Comparison of ENCODE assay signal across 18 cellular contexts in genomic region chr3:132521921-132522320, GRCh38.
"Had no signal": no experiment of that assay in that cellular context is flagged by ENCODE, and none has a peak within 500 bp of the region (broad histone marks: within the 10 kb centered on the region; RNA-seq: fewer than 3 reads in every experiment).

No MANE protein-coding gene starts in this region.

- H3K27ac Mint-ChIP-seq: activated naive CD8-positive, alpha-beta T cell; activated T-helper 2 cell treated with anti-CD3 and anti-CD28 coated beads, Interferon-gamma antibody, Interleukin-2, Interleukin-4, amounts not matched to agents 10 μg/mL and 5 μg/mL and 100 μg/mL, durations not matched to agents 14 hours and 24 hours and 36 hours; nephron; type B pancreatic cell had no signal

- H3K27me3 Mint-ChIP-seq: activated naive CD8-positive, alpha-beta T cell; type B pancreatic cell had no signal

- DNase-seq: activated CD4-positive, alpha-beta T cell treated with anti-CD3 and anti-CD28 coated beads, Interleukin-2, amount 50 U/mL, for 1 hour; activated naive CD4-positive, alpha-beta T cell; activated T-cell treated with anti-CD3 and anti-CD28 coated beads, Interleukin-2, amount 50 U/mL, for 1 hour; amygdala; esophagus squamous epithelium; right lobe of liver; stimulated activated CD4-positive, alpha-beta T cell treated with anti-CD3 and anti-CD28 coated beads, Interleukin-1b, Interleukin-23, amount 100 ng/mL, for 48 hours; stomach; testis had no signal

- H3K9ac ChIP-seq: parathyroid adenoma had no signal

- H2AFZ ChIP-seq: parathyroid adenoma had no signal

- H3K4me3 ChIP-seq: esophagus squamous epithelium, gastroesophageal sphincter, right lobe of liver, skin epidermis, stomach, testis had no signal

- H3K4me3 Mint-ChIP-seq: activated naive CD8-positive, alpha-beta T cell; nephron; stimulated activated effector memory CD8-positive, alpha-beta T cell treated with anti-CD3 and anti-CD28 coated beads, Interleukin-12 subunit alpha, Interleukin-12 subunit beta, amount 100 ng/mL, for 72 hours; type B pancreatic cell had no signal

- H3K79me2 ChIP-seq: parathyroid adenoma had no signal

- H3K27me3 ChIP-seq: esophagus squamous epithelium, gastroesophageal sphincter, right lobe of liver, stomach, testis had no signal

- H3K9me3 Mint-ChIP-seq: activated T-helper 2 cell treated with anti-CD3 and anti-CD28 coated beads, Interferon-gamma antibody, Interleukin-2, Interleukin-4, amounts not matched to agents 10 μg/mL and 5 μg/mL and 100 μg/mL, durations not matched to agents 14 hours and 24 hours and 36 hours; nephron; stimulated activated effector memory CD8-positive, alpha-beta T cell treated with anti-CD3 and anti-CD28 coated beads, Interleukin-12 subunit alpha, Interleukin-12 subunit beta, amount 100 ng/mL, for 72 hours; type B pancreatic cell had no signal

- H3K9me3 ChIP-seq: esophagus squamous epithelium, gastroesophageal sphincter, right lobe of liver, stomach, testis had no signal

- H3K4me1 ChIP-seq: esophagus squamous epithelium, gastroesophageal sphincter, parathyroid adenoma, right lobe of liver, stomach, testis had no signal

- H3K27ac ChIP-seq: esophagus squamous epithelium, gastroesophageal sphincter, parathyroid adenoma, right lobe of liver, skin epidermis, stomach, testis, VCaP had no signal

- H3K4me1 Mint-ChIP-seq: nephron; stimulated activated effector memory CD8-positive, alpha-beta T cell treated with anti-CD3 and anti-CD28 coated beads, Interleukin-12 subunit alpha, Interleukin-12 subunit beta, amount 100 ng/mL, for 72 hours had no signal
